ENCODE assay signal across 11 cellular contexts in the genomic region with DNA sequence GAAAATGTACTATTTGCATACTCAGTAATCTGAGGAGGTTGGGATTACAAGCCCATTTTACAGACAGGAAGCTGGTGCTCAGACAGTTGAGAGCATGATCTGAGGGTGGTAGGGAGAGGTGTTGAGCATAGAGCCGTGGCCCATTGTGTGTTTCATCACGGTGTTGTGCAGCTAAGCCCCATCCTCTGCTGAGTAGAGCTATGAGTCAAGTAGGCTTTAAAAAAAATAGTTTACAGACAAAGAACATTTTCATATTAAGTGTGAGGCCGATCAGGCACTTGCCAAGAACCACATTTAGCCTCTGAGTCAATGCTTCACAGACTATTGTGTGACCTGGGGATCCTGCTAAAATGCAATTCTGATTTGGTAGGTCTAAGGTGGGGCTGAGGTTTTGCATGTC. TPM values are rescaled to one million over a fixed set of nuclear protein-coding genes. Genes with fewer than 3 reads are reported as not detected.
DNase-seq lines count a peak whose midpoint lies in the region; ATAC-seq and TF ChIP-seq lines count a peak whose summit lies in the region.
"Had no signal": no experiment of that assay in that cellular context is flagged by ENCODE, and none has a peak within 500 bp of the region (broad histone marks: within the 10 kb centered on the region; RNA-seq: fewer than 3 reads in every experiment).

No MANE protein-coding gene starts in this region.

- H3K9me3 ChIP-seq in osteoblast (ENCODE audit: low read depth, low read length), result no peaks in the 10 kb centered on the region
- H3K9me3 ChIP-seq: lower lobe of right lung, sigmoid colon had no signal

- H2AFZ ChIP-seq in osteoblast (ENCODE audit: low read length), result no peak overlapping the region

- H3K4me2 ChIP-seq in osteoblast (ENCODE audit: insufficient read depth, low read length), result peak overlapping the region; percentile 39

- peaks cover 8% of the 10 kb centered on the region for H3K36me3 ChIP-seq in osteoblast (ENCODE audit: insufficient read depth, low read length)

- peak; percentile 25 for DNase-seq in activated CD4-positive, alpha-beta T cell treated with anti-CD3 and anti-CD28 coated beads for 48 hours
- no peak for DNase-seq in activated CD4-positive, alpha-beta T cell treated with anti-CD3 and anti-CD28 coated beads, Interleukin-2, amount 50 U/mL, for 48 hours
- DNase-seq in LHCN-M2 (ENCODE audit: low read depth) (peak; percentile 65), osteoblast (ENCODE audit: insufficient read length, low spot score, missing footprints) (peak; percentile 70), T-helper 9 cell (no peak), occipital lobe (lab: John Stamatoyannopoulos, UW) (no peak), GDM1 (lab: John Stamatoyannopoulos, UW) (no peak)
- DNase-seq: lower lobe of right lung, NCI-H146, sigmoid colon had no signal

- peaks cover 60% of the 10 kb centered on the region for H3K4me1 ChIP-seq in osteoblast (ENCODE audit: insufficient read depth, low read length)

- no peak for TF ChIP-seq CTCF in osteoblast (IDR thresholded peaks at IDR 0.05; ENCODE audit: extremely low read depth, low read depth, low read length)

- H3K79me2 ChIP-seq in osteoblast (ENCODE audit: insufficient read depth, low read length), result peaks cover 29% of the 10 kb centered on the region

- H4K20me1 ChIP-seq in osteoblast (ENCODE audit: insufficient read depth, low read length), result peaks cover 27% of the 10 kb centered on the region

- no peak overlapping the region for H3K4me3 ChIP-seq in osteoblast (ENCODE audit: insufficient read depth, low read length)
- H3K4me3 ChIP-seq: lower lobe of right lung, sigmoid colon had no signal

- no peaks in the 10 kb centered on the region for H3K27me3 ChIP-seq in osteoblast (ENCODE audit: insufficient read depth, low read length)
- H3K27me3 ChIP-seq: sigmoid colon had no signal

- H3K27ac ChIP-seq in osteoblast (ENCODE audit: low read depth, low read length), result peak overlapping the region; percentile 42
- H3K27ac ChIP-seq: lower lobe of right lung, sigmoid colon had no signal

- peak; percentile 92 for ATAC-seq in esophagus mucosa

RNA-seq across cellular contexts. Expression of a gene that starts 22.0 kb away (rescaled TPM):
- total RNA-seq in LHCN-M2 (2014; rRNA removed) (32.5 and 43.2 TPM in 2 replicates), esophagus mucosa (38.4 TPM), osteoblast (95.2 and 114 TPM in 2 replicates), occipital lobe (67.5 TPM)
- polyA plus RNA-seq in LHCN-M2 (2012), result 20.4 TPM

RNA-seq across cellular contexts. Expression of a gene that starts 22.4 kb away (rescaled TPM):
- total RNA-seq in LHCN-M2 (2014; rRNA removed) (10.3 and 16.4 TPM in 2 replicates), esophagus mucosa (9.9 TPM), osteoblast (25.7 and 29.5 TPM in 2 replicates), occipital lobe (15.0 TPM)
- polyA plus RNA-seq in LHCN-M2 (2012), result 39.6 TPM

Comparison
In these comparisons a context has a peak if more than half of its experiments do, and no peak if none do; other contexts are left out.
1. DNase-seq: peak in activated CD4-positive, alpha-beta T cell treated with anti-CD3 and anti-CD28 coated beads for 48 hours (single experiment), LHCN-M2 (single experiment) and osteoblast (single experiment); none in activated CD4-positive, alpha-beta T cell treated with anti-CD3 and anti-CD28 coated beads, Interleukin-2, amount 50 U/mL, for 48 hours (0 of 2), T-helper 9 cell (single experiment), occipital lobe (single experiment) and GDM1 (single experiment).